ENCODE assay signal across 32 cellular contexts in the genomic region with DNA sequence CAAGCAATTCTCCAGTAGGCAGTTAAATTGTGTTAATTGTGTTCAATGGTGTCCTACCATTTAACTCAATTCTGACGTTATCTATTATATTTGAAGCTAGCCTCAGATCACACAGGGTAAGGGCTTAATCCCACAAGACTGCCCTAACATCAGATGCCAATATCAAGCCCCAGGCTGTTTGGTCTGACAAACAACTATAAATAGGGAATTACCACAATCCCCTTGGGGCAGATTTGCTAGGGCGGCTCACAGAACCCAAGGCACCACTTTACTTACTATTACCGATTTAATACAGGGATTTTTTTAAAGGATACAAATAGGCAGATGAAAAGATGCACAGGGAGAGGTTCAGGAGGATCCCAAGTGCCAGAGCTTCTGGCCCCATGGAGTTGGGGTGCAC.
"Had no signal": no experiment of that assay in that cellular context is flagged by ENCODE, and none has a peak within 500 bp of the region (broad histone marks: within the 10 kb centered on the region; RNA-seq: fewer than 3 reads in every experiment).

No MANE protein-coding gene starts in this region.

- H3K27ac ChIP-seq: adrenal gland, body of pancreas, breast epithelium, cardiac muscle cell, epithelial cell of prostate, esophagus squamous epithelium, gastroesophageal sphincter, heart right ventricle had no signal

- H3K36me3 ChIP-seq: adrenal gland, breast epithelium, cardiac muscle cell, esophagus squamous epithelium, gastroesophageal sphincter, heart right ventricle had no signal

- H3K4me1 ChIP-seq: adrenal gland, body of pancreas, breast epithelium, esophagus squamous epithelium, gastroesophageal sphincter, heart right ventricle had no signal

- H3K4me3 ChIP-seq: adrenal gland, body of pancreas, breast epithelium, cardiac muscle cell, esophagus squamous epithelium, gastroesophageal sphincter, heart right ventricle had no signal

- H3K9me3 ChIP-seq: adrenal gland, body of pancreas, esophagus squamous epithelium, gastroesophageal sphincter had no signal

- DNase-seq: activated CD4-positive, alpha-beta memory T cell treated with anti-CD3 and anti-CD28 coated beads for 36 hours; activated CD4-positive, alpha-beta T cell treated with anti-CD3 and anti-CD28 coated beads for 36 hours; activated CD4-positive, alpha-beta T cell treated with anti-CD3 and anti-CD28 coated beads, Interleukin-2, amount 10 ng/mL, durations not matched to agents 24 days and 14 days; activated CD4-positive, CD25-positive, alpha-beta regulatory T cell; activated CD4-positive, CD25-positive, alpha-beta regulatory T cell treated with anti-CD3 and anti-CD28 coated beads, Interleukin-2, amount 50 U/mL, for 72 hours; activated CD8-positive, alpha-beta memory T cell treated with anti-CD3 and anti-CD28 coated beads, Interleukin-2, amount 10 ng/mL, durations not matched to agents 7 days and 5 days; activated CD8-positive, alpha-beta memory T cell treated with anti-CD3 and anti-CD28 coated beads, Interleukin-2, amount 50 U/mL, for 4 hours; activated CD8-positive, alpha-beta T cell treated with anti-CD3 and anti-CD28 coated beads, Interleukin-2, amount 10 ng/mL, durations not matched to agents 7 days and 5 days; activated effector memory CD4-positive, alpha-beta T cell treated with anti-CD3 and anti-CD28 coated beads, Interleukin-2, amount 50 U/mL, for 16 hours; activated naive CD4-positive, alpha-beta T cell treated with anti-CD3 and anti-CD28 coated beads for 36 hours; activated naive CD8-positive, alpha-beta T cell treated with anti-CD3 and anti-CD28 coated beads for 36 hours; activated naive CD8-positive, alpha-beta T cell treated with anti-CD3 and anti-CD28 coated beads, Interleukin-2, amount 50 U/mL, for 24 hours; activated T-cell treated with anti-CD3 and anti-CD28 coated beads, Interleukin-2, amount 50 U/mL, for 1 hour; activated T-cell treated with anti-CD3 and anti-CD28 coated beads, Interleukin-2, amount 50 U/mL, for 48 hours; adrenal gland; amygdala; aorta; body of pancreas; central memory CD4-positive, alpha-beta T cell; cortex of kidney; dermis blood vessel endothelial cell; effector CD8-positive, alpha-beta T cell; esophagus squamous epithelium; foreskin melanocyte; heart right ventricle; T-helper 1 cell; T-helper 17 cell; T1000 had no signal

- H3K27me3 ChIP-seq: adrenal gland, body of pancreas, breast epithelium, cardiac muscle cell, esophagus squamous epithelium, gastroesophageal sphincter, heart right ventricle had no signal
